In genomic region chr7:28355553-28356319, GRCh38 we compare ENCODE assay signal across 13 cellular contexts. TPM values are rescaled to one million over a fixed set of nuclear protein-coding genes. Genes with fewer than 3 reads are reported as not detected.
A peak's percentile ranks its signal among the peaks of the same experiment; 100 is the strongest.
DNase-seq lines count a peak whose midpoint lies in the region; TF ChIP-seq lines count a peak whose summit lies in the region.
"Had no signal": no experiment of that assay in that cellular context is flagged by ENCODE, and none has a peak within 500 bp of the region (broad histone marks: within the 10 kb centered on the region; RNA-seq: fewer than 3 reads in every experiment).

No MANE protein-coding gene starts in this region.

- DNase-seq in NCI-H82 (lab: John Stamatoyannopoulos, UW) (peak; percentile 55), NCI-H82 treated with DMSO at 0.1 percent for 48 hours (lab: John Stamatoyannopoulos, UW; ENCODE audit: unreplicated experiment) (no peak), NCI-H2107 treated with DMSO at 0.1 percent for 48 hours (lab: John Stamatoyannopoulos, UW; ENCODE audit: unreplicated experiment) (peak; percentile 98), SW480 (ENCODE audit: low spot score) (peak; percentile 47), globus pallidus (ENCODE audit: low spot score) (no peak), GM20000 (ENCODE audit: low spot score) (no peak), HCEC 1CT (no peak)
- DNase-seq: activated CD4-positive, alpha-beta T cell treated with anti-CD3 and anti-CD28 coated beads, Interleukin-2, amount 10 ng/mL, durations not matched to agents 7 days and 5 days; esophagus squamous epithelium; NCI-H446 treated with DMSO at 0.1 percent for 48 hours; testis had no signal

- peak overlapping the region; percentile 13 for H3K9ac ChIP-seq in skeletal muscle satellite cell (ENCODE audit: low read depth, low read length)

- no peaks in the 10 kb centered on the region for H3K27me3 ChIP-seq in skeletal muscle satellite cell (ENCODE audit: control insufficient read depth, insufficient read depth, low read length)
- H3K27me3 ChIP-seq: esophagus squamous epithelium, testis had no signal

- H3K9me3 ChIP-seq in skeletal muscle satellite cell (replicated peaks; ENCODE audit: low read length) = no peaks in the 10 kb centered on the region
- H3K9me3 ChIP-seq: esophagus squamous epithelium, testis had no signal

- no peak overlapping the region for H3K4me2 ChIP-seq in skeletal muscle satellite cell (ENCODE audit: low read length)

- TF ChIP-seq CTCF in GM20000 (IDR thresholded peaks at IDR 0.05; ENCODE audit: extremely low read depth, missing control alignments) = no peak

- H3K4me3 ChIP-seq in skeletal muscle satellite cell (ENCODE audit: low read length) = no peak overlapping the region
- H3K4me3 ChIP-seq: esophagus squamous epithelium, testis had no signal

- H3K4me1 ChIP-seq in skeletal muscle satellite cell (ENCODE audit: control insufficient read depth, insufficient read depth, low read length) = peaks cover 54% of the 10 kb centered on the region
- H3K4me1 ChIP-seq: testis had no signal

- H3K36me3 ChIP-seq in skeletal muscle satellite cell (ENCODE audit: insufficient read depth, low read length) = no peaks in the 10 kb centered on the region
- H3K36me3 ChIP-seq: esophagus squamous epithelium had no signal

RNA-seq across cellular contexts. Expression of gene CREB5, which starts 56.6 kb away (rescaled TPM):
- 5.6 and 18.8 TPM in 2 replicates for total RNA-seq in skeletal muscle satellite cell (2012; rRNA removed)
- total RNA-seq: activated CD4-positive, alpha-beta T cell treated with anti-CD3 and anti-CD28 coated beads, Interleukin-2, amount 10 ng/mL, durations not matched to agents 7 days and 5 days; activated T-helper 1 cell treated with anti-CD3 and anti-CD28 coated beads, Interleukin-12 subunit alpha, Interleukin-12 subunit beta, Interleukin-2, Interleukin-4 antibody, amounts not matched to agents 30 ng/mL and 10 ng/mL and 1 ng/mL, durations not matched to agents 14 hours and 24 hours and 36 hours had no signal

Comparison
In these comparisons a context has a peak if more than half of its experiments do, and no peak if none do; other contexts are left out.
1. DNase-seq: peak in NCI-H82 (single experiment), NCI-H2107 treated with DMSO at 0.1 percent for 48 hours (single experiment) and SW480 (single experiment); none in NCI-H82 treated with DMSO at 0.1 percent for 48 hours (single experiment), globus pallidus (single experiment), GM20000 (single experiment) and HCEC 1CT (single experiment).